Comparison of ENCODE assay signal across 8 cellular contexts in the genomic region with DNA sequence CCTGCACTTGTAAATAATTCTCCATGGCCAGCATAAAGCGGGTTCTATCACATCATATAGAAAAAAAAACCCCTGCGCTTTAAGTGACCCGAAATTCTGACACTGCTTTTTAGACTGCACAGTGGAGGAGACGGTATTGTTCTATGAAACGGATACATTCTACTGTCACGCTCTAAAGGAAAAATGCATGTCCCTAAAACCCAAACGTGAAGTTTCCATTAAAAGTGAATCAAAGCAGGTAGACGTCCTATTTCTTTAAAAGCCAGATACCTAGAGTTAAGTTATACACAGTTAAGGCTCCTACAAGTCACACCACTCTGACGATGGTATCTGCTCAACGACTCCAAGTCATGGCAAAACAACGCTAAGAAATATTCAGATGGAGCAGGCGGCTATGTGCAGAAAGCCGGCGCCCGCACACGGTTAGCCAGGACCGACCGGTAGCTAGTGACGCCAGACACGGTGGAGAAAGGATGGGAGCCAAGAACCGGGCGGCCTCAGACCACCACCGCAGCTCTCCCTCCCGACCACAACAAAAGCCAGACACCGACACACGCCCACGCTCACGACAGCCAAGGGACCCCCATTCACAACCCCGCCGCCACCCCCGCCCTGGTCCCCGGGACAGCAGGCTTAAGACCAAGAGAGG. TPM values are rescaled to one million over a fixed set of nuclear protein-coding genes. Genes with fewer than 3 reads are reported as not detected.
A peak's percentile ranks its signal among the peaks of the same experiment; 100 is the strongest.
DNase-seq lines count a peak whose midpoint lies in the region; ATAC-seq and TF ChIP-seq lines count a peak whose summit lies in the region.

No MANE protein-coding gene starts in this region.

- WGBS in suprapubic skin, result under 1% methylated on average over 23 of the region's 32 CpGs

- TF ChIP-seq CTCF in PC-3 (conservative IDR thresholded peaks at IDR 0.05; ENCODE audit: low read depth, low read length) (no peak), cardiac fibroblast (IDR thresholded peaks at IDR 0.05; ENCODE audit: low read depth, low read length) (no peak), suprapubic skin (IDR thresholded peaks at IDR 0.05) (no peak)

- H3K4me1 Mint-ChIP-seq in activated CD4-positive, alpha-beta T cell treated with anti-CD3 and anti-CD28 coated beads for 36 hours, result peaks cover 39% of the 10 kb centered on the region

- H3K79me2 ChIP-seq in PC-3 (ENCODE audit: low read length), result peaks cover 60% of the 10 kb centered on the region

- H3K27me3 ChIP-seq in PC-3 (ENCODE audit: low read length) (no peaks in the 10 kb centered on the region), suprapubic skin (no peaks in the 10 kb centered on the region)

- TF ChIP-seq POLR2A in suprapubic skin (IDR thresholded peaks at IDR 0.05), result no peak

- H3K27ac ChIP-seq in PC-3 (ENCODE audit: low read length) (peak overlapping the region; percentile 92), suprapubic skin (peak overlapping the region; percentile 100)

- no peaks in the 10 kb centered on the region for H3F3A ChIP-seq in PC-3 (ENCODE audit: low read length, unreplicated experiment)

- no peak for DNase-seq in activated CD4-positive, alpha-beta T cell treated with anti-CD3 and anti-CD28 coated beads for 36 hours
- DNase-seq in activated CD4-positive, alpha-beta T cell treated with anti-CD3 and anti-CD28 coated beads for 48 hours, result no peak
- DNase-seq in PC-3, result no peak
- DNase-seq in cardiac fibroblast (ENCODE audit: low read depth in 2 of 2), result peak; percentile 22 to 41
- DNase-seq in left lobe of liver (ENCODE audit: low spot score), result no peak
- DNase-seq in suprapubic skin (ENCODE audit: low spot score in 2 of 2), result no peak
- DNase-seq in stimulated activated CD4-positive, alpha-beta T cell treated with anti-CD3 and anti-CD28 coated beads, Interleukin-12 subunit alpha, Interleukin-12 subunit beta, amount 100 ng/mL, for 4 hours, result no peak

- H3K9me3 ChIP-seq in PC-3 (ENCODE audit: low read length) (no peaks in the 10 kb centered on the region), suprapubic skin (no peaks in the 10 kb centered on the region)

- POLR2A ChIA-PET in activated CD4-positive, alpha-beta T cell treated with anti-CD3 and anti-CD28 coated beads for 36 hours (lab: Charles Lee), result interaction anchor here (0.6 to 2.8 kb wide), 14 partner anchors 9 to 349 kb away, joined by 3 to 29 read pairs (median 4); a partner anchor contains a TSS
- POLR2A ChIA-PET in PC-3 (lab: Charles Lee; ENCODE audit: unreplicated experiment), result interaction anchor here (0.5 to 0.6 kb wide), 2 partner anchors 50 to 79 kb away, joined by 3 to 6 read pairs; a partner anchor contains a TSS

- H2AFZ ChIP-seq in PC-3 (ENCODE audit: low read length), result no peak overlapping the region

- intact Hi-C loops in activated CD4-positive, alpha-beta T cell treated with anti-CD3 and anti-CD28 coated beads for 36 hours (cut with DNase I, micrococcal nuclease), result loop anchor here (1.0 to 5.0 kb wide), 12 partner anchors 59 to 1125 kb away; a partner anchor contains a TSS
- intact Hi-C loops in PC-3 (cut with micrococcal nuclease), result loop anchor here (2.0 kb wide), 1 partner anchor 49 kb away; no protein-coding TSS in a partner anchor

- TSS peak; percentile 48 for BruUV-seq in PC-3 (replicated peaks; lab: Mats Ljungman, UMichigan)

- H3K36me3 Mint-ChIP-seq in activated CD4-positive, alpha-beta T cell treated with anti-CD3 and anti-CD28 coated beads for 36 hours (ENCODE audit: low read depth), result peaks cover 30% of the 10 kb centered on the region

- H3K4me2 ChIP-seq in PC-3 (ENCODE audit: low read length), result peak overlapping the region; percentile 89

- peak overlapping the region; percentile 98 for H3K4me3 Mint-ChIP-seq in activated CD4-positive, alpha-beta T cell treated with anti-CD3 and anti-CD28 coated beads for 36 hours

- H3K4me3 ChIP-seq in PC-3 (ENCODE audit: low read length) (peak overlapping the region; percentile 94), cardiac fibroblast (replicated peaks in 1 of 2; ENCODE audit: low read depth in 2 of 2, low read length in 2 of 2) (peak overlapping the region; percentile 86 to 94), suprapubic skin (peak overlapping the region; percentile 75)

- H3K4me1 ChIP-seq in PC-3 (ENCODE audit: insufficient read depth, low read length) (peaks cover 16% of the 10 kb centered on the region), suprapubic skin (peaks cover 50% of the 10 kb centered on the region)

- no peaks in the 10 kb centered on the region for H3K9me3 Mint-ChIP-seq in activated CD4-positive, alpha-beta T cell treated with anti-CD3 and anti-CD28 coated beads for 36 hours (ENCODE audit: low read depth)

- ATAC-seq in activated CD4-positive, alpha-beta T cell treated with anti-CD3 and anti-CD28 coated beads for 36 hours, result peak; percentile 16
- ATAC-seq in HG02759 (IDR thresholded peaks at IDR 0.05; ENCODE audit: unreplicated experiment), result peak; percentile 23
- ATAC-seq in PC-3, result peak; percentile 2; the same call in 1 of the 2 replicates
- ATAC-seq in left lobe of liver, result peak; percentile 47

- H4K20me1 ChIP-seq in PC-3 (ENCODE audit: low read length), result peaks cover 40% of the 10 kb centered on the region

- CTCF ChIA-PET in activated CD4-positive, alpha-beta T cell treated with anti-CD3 and anti-CD28 coated beads for 36 hours (lab: Charles Lee), result interaction anchor here (1.4 to 1.8 kb wide), 2 partner anchors 18 to 137 kb away, joined by 3 to 11 read pairs; no protein-coding TSS in a partner anchor
- CTCF ChIA-PET in PC-3 (lab: Charles Lee), result no interaction called here

- no peak for TF ChIP-seq EP300 in suprapubic skin (IDR thresholded peaks at IDR 0.05)

- H3K9me2 ChIP-seq in PC-3 (replicated peaks; ENCODE audit: low read length), result no peaks in the 10 kb centered on the region

- H3K36me3 ChIP-seq in PC-3 (ENCODE audit: low read depth, low read length) (peaks cover 20% of the 10 kb centered on the region), suprapubic skin (peaks cover 19% of the 10 kb centered on the region)

- H3K27me3 Mint-ChIP-seq in activated CD4-positive, alpha-beta T cell treated with anti-CD3 and anti-CD28 coated beads for 36 hours, result no peaks in the 10 kb centered on the region

- H3K9ac ChIP-seq in PC-3 (ENCODE audit: low read length), result peak overlapping the region; percentile 100

- peak overlapping the region; percentile 95 for H3K27ac Mint-ChIP-seq in activated CD4-positive, alpha-beta T cell treated with anti-CD3 and anti-CD28 coated beads for 36 hours

RNA-seq across cellular contexts. Expression of a gene that starts 0.8 kb away (rescaled TPM):
- 100 to 1,000 TPM; 218 to 265 TPM for total RNA-seq in activated CD4-positive, alpha-beta T cell treated with anti-CD3 and anti-CD28 coated beads for 36 hours
- total RNA-seq in PC-3 (2014; rRNA removed) (197 and 220 TPM in 2 replicates), left lobe of liver (117 TPM), suprapubic skin (100 to 1,000 TPM; 143 to 261 (median 196) TPM)

RNA-seq across cellular contexts. Expression of a gene that starts 49.9 kb away (rescaled TPM):
- 100 to 1,000 TPM; 148 to 154 TPM for total RNA-seq in activated CD4-positive, alpha-beta T cell treated with anti-CD3 and anti-CD28 coated beads for 36 hours
- total RNA-seq in PC-3 (2014; rRNA removed) (184 and 292 TPM in 2 replicates), left lobe of liver (60.5 TPM), suprapubic skin (100 to 1,000 TPM; 110 to 271 (median 191) TPM)

Comparison
In these comparisons a context has a peak if more than half of its experiments do, and no peak if none do; other contexts are left out.
1. DNase-seq: peak in cardiac fibroblast (2 of 2); none in activated CD4-positive, alpha-beta T cell treated with anti-CD3 and anti-CD28 coated beads for 36 hours (single experiment), activated CD4-positive, alpha-beta T cell treated with anti-CD3 and anti-CD28 coated beads for 48 hours (single experiment), PC-3 (single experiment), left lobe of liver (single experiment), suprapubic skin (0 of 2) and stimulated activated CD4-positive, alpha-beta T cell treated with anti-CD3 and anti-CD28 coated beads, Interleukin-12 subunit alpha, Interleukin-12 subunit beta, amount 100 ng/mL, for 4 hours (single experiment).
2. Peak in every context shown above with its lines, with median percentiles within 50 percentile points of each other: ATAC-seq and H3K4me3 ChIP-seq.